8 cellular contexts compared by ENCODE assay signal in the genomic region with DNA sequence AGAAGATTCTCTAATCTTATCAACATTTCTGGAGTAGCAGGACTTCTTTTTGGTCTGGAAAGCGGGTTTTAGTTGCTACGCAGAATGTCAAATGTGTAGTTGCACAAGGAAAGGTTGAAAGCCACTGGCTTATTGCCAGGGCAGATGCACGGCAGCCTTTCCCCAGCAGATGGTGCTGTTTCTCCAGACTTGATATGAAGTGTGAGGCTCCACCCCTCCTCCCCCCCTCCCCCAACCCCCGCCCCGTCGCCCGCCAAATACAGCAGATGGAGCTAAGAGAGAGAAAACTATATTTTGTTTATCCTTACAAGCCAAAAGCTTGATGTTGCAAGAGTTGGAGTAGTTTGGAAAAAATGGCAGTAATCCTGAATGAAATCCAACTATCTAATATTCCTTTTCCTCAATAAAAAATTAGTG. TPM values are rescaled to one million over a fixed set of nuclear protein-coding genes. Genes with fewer than 3 reads are reported as not detected.
DNase-seq lines count a peak whose midpoint lies in the region; ATAC-seq, FAIRE-seq and TF ChIP-seq lines count a peak whose summit lies in the region.

No MANE protein-coding gene starts in this region.

- no peak for TF ChIP-seq EP300 in upper lobe of left lung (IDR thresholded peaks at IDR 0.05)

- H2BK12ac ChIP-seq in trophoblast cell (ENCODE audit: low read length) = no peak overlapping the region

- H3K27ac ChIP-seq in trophoblast cell (ENCODE audit: low read depth, low read length) (no peak overlapping the region), upper lobe of left lung (no peak overlapping the region)

- H2AK5ac ChIP-seq in trophoblast cell (ENCODE audit: low read length) = no peak overlapping the region

- no peaks in the 10 kb centered on the region for H3K4me1 ChIP-seq in trophoblast cell (ENCODE audit: control insufficient read depth in 1 of 2, insufficient read depth in 2 of 2, low read length in 2 of 2)
- peaks cover 0 to 7% (median 1%) of the 10 kb centered on the region in 4 donors for H3K4me1 ChIP-seq in upper lobe of left lung

- no peak overlapping the region for H2BK120ac ChIP-seq in trophoblast cell (ENCODE audit: insufficient read depth, low read length, poor library complexity)

- H3K9ac ChIP-seq in trophoblast cell (ENCODE audit: low read length) = no peak overlapping the region

- no CpG with 5 or more reads among the region's 7 CpGs for WGBS in trophoblast cell (ENCODE audit: extremely low coverage, insufficient coverage, insufficient read length)
- WGBS in upper lobe of left lung, 2 donors = 7 to 8% methylated on average over 7 of the region's 7 CpGs

- H2BK5ac ChIP-seq in trophoblast cell (ENCODE audit: low read depth, low read length, poor library complexity) = no peak overlapping the region

- H3K18ac ChIP-seq in trophoblast cell (ENCODE audit: low read length) = no peak overlapping the region

- H3K79me1 ChIP-seq in trophoblast cell (ENCODE audit: low read length) = no peaks in the 10 kb centered on the region

- no peak overlapping the region for H4K91ac ChIP-seq in trophoblast cell (ENCODE audit: low read depth, low read length)

- TF ChIP-seq POLR2A in H54 (IDR thresholded peaks at IDR 0.05; ENCODE audit: low read depth, low read length) (no peak), upper lobe of left lung (IDR thresholded peaks at IDR 0.05) (no peak)

- in situ Hi-C loops in G401 (cut with HindIII; ENCODE audit: low sequenced_read_pairs) = no loop called here

- H3K4ac ChIP-seq in trophoblast cell (ENCODE audit: low read depth, low read length) = no peak overlapping the region

- H3K9me3 ChIP-seq in trophoblast cell (ENCODE audit: insufficient read depth, low read depth, low read length) (no peaks in the 10 kb centered on the region), upper lobe of left lung (no peaks in the 10 kb centered on the region)

- ATAC-seq in upper lobe of left lung (ENCODE audit: low FRiP score in 2 of 2) = peak; percentile 85 to 92

- peak; percentile 53 to 90 (median 77) for TF ChIP-seq CTCF in upper lobe of left lung (IDR thresholded peaks at IDR 0.05)

- FAIRE-seq in H54 (lab: Jason Lieb, UNC) = peak; percentile 52

- H4K12ac ChIP-seq in trophoblast cell (ENCODE audit: low read depth, low read length) = no peak overlapping the region

- H3K4me3 ChIP-seq in trophoblast cell (ENCODE audit: low read depth, low read length) (no peak overlapping the region), upper lobe of left lung (no peak overlapping the region)

- H3K79me2 ChIP-seq in trophoblast cell (ENCODE audit: control insufficient read depth, insufficient read depth, low read length, poor library complexity) = no peaks in the 10 kb centered on the region

- H3K4me2 ChIP-seq in trophoblast cell (ENCODE audit: low read length) = no peak overlapping the region

- no peak overlapping the region for H2AFZ ChIP-seq in trophoblast cell (ENCODE audit: insufficient read depth, low read length, poor library complexity)

- H4K8ac ChIP-seq in trophoblast cell (ENCODE audit: low read depth, low read length) = no peak overlapping the region

- H3K27me3 ChIP-seq in trophoblast cell (ENCODE audit: insufficient read depth, low read length) = no peaks in the 10 kb centered on the region
- H3K27me3 ChIP-seq in upper lobe of left lung = no peaks in the 10 kb centered on the region

- no peak overlapping the region for H3K14ac ChIP-seq in trophoblast cell (ENCODE audit: low read length)

- H3K36me3 ChIP-seq in trophoblast cell (ENCODE audit: control insufficient read depth in 1 of 2, insufficient read depth in 2 of 2, low read length in 2 of 2) = peaks cover 4 to 12% of the 10 kb centered on the region in 2 experiments
- peaks cover 10 to 35% (median 11%) of the 10 kb centered on the region in 4 donors for H3K36me3 ChIP-seq in upper lobe of left lung

- H3K23ac ChIP-seq in trophoblast cell (ENCODE audit: low read length) = no peak overlapping the region

- DNase-seq in G401 (ENCODE audit: low spot score) = peak; percentile 91
- peak; percentile 16 for DNase-seq in H54 (ENCODE audit: insufficient read length, low spot score)
- peak; percentile 71 for DNase-seq in LoVo (ENCODE audit: low spot score)
- peak; percentile 49 for DNase-seq in SHP77 treated with DMSO at 0.1 percent for 48 hours (lab: John Stamatoyannopoulos, UW)
- peak; percentile 92 for DNase-seq in activated effector memory CD4-positive, alpha-beta T cell treated with anti-CD3 and anti-CD28 coated beads, Interleukin-2, amount 50 U/mL, for 16 hours
- DNase-seq in globus pallidus (ENCODE audit: low spot score) = peak; percentile 87
- peak; percentile 88 to 98 for DNase-seq in trophoblast cell
- peak; percentile 29 to 86 for DNase-seq in upper lobe of left lung

RNA-seq across cellular contexts. Expression of gene ENOPH1, which starts 32.0 kb away (rescaled TPM):
- total RNA-seq in G401 (2014; rRNA removed; shearing (Covaris generic)) = 78.0 and 98.4 TPM in 2 replicates
- 23.2 and 23.9 TPM in 2 replicates for polyA plus RNA-seq in trophoblast cell (2013)
- total RNA-seq in upper lobe of left lung = 10 to 100 TPM in 5 of 6 donors, 1 to 10 TPM in 1; 8.4 to 29.9 (median 25.8) TPM

RNA-seq across cellular contexts. Expression of gene HNRNPDL, which starts 32.2 kb away (rescaled TPM):
- total RNA-seq in G401 (2014; rRNA removed; shearing (Covaris generic)) = 254 and 315 TPM in 2 replicates
- polyA plus RNA-seq in trophoblast cell (2013) = 325 and 327 TPM in 2 replicates
- total RNA-seq in upper lobe of left lung = 100 to 1,000 TPM; 141 to 249 (median 186) TPM

Comparison
In these comparisons a context has a peak if more than half of its experiments do, and no peak if none do; other contexts are left out.
1. DNase-seq: peak in every context shown above with its lines; median percentile 93 in trophoblast cell; 92 in activated effector memory CD4-positive, alpha-beta T cell treated with anti-CD3 and anti-CD28 coated beads, Interleukin-2, amount 50 U/mL, for 16 hours; 91 in G401; 87 in globus pallidus; 71 in LoVo; 58 in upper lobe of left lung; 49 in SHP77 treated with DMSO at 0.1 percent for 48 hours; 16 in H54.